Comparison of ENCODE assay signal across 2 cellular contexts in genomic region chr9:91172329-91172728, GRCh38.
TF ChIP-seq lines count a peak whose summit lies in the region.

No MANE protein-coding gene starts in this region.

TF ChIP-seq in A549, 52 proteins besides CTCF, POLR2A, EP300 and RAD21:
- TF ChIP-seq MAFK (IDR thresholded peaks at IDR 0.05; ENCODE audit: partially characterized antibody) (peak; percentile 54), GATA3 (IDR thresholded peaks at IDR 0.05; ENCODE audit: borderline replicate concordance) (no peak)

TF ChIP-seq in IMR-90, 13 proteins besides CTCF, POLR2A, EP300 and RAD21:
- no peak for TF ChIP-seq SMC3 (IDR thresholded peaks at IDR 0.05; ENCODE audit: low read depth, low read length)
- TF ChIP-seq MAFK (IDR thresholded peaks at IDR 0.05; ENCODE audit: low read depth, low read length): 0 out of 2 replicates have a peak, but pooled peaks have one; percentile 29
